1 cellular context compared by ENCODE assay signal in the genomic region with DNA sequence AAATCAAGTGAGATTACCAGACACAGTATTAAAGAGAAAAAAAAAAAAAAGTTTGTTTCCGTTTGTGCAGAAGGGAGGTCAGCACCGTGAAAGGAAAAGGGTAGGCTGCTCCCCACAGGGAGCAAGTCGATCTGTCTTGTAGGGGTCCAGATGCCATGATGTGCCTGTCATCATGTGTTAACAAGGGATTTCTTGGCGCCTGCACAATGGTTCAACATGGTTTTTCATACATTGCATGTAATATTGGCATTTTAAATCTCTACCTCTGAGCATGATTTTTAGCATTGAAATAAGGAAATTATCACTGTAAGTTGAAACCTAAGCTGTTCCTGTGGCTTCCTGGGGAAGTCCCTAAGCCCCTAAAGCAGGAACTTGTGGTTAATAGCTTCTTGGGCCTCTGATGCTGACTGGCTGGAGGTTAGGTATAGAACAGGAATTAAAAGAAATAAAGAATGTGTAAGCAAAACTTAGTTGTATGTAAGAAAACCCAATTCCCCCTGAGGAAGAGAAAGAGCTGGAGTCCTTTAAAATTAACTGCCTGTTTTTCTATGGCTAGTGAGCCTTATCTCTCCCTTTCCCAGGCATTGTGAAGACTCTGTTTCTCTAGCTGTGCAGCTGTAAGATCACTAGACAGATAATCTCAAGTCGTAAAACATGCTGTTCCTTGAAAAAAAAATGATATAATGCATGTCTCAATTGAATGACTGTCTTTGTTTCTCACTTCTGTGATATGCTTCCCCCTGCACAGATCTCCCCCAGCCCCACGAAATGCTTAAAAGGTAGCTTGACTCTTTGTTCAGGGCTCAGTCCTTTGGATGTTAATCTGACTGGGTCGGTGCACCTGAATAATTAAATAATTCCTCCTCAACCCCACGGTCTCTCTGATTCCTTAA.
TF ChIP-seq lines count a peak whose summit lies in the region.

No MANE protein-coding gene starts in this region.

TF ChIP-seq in HEK293, 187 proteins besides CTCF, POLR2A, EP300 and RAD21 (continued from another document):
- TF ChIP-seq, protein P1, sequence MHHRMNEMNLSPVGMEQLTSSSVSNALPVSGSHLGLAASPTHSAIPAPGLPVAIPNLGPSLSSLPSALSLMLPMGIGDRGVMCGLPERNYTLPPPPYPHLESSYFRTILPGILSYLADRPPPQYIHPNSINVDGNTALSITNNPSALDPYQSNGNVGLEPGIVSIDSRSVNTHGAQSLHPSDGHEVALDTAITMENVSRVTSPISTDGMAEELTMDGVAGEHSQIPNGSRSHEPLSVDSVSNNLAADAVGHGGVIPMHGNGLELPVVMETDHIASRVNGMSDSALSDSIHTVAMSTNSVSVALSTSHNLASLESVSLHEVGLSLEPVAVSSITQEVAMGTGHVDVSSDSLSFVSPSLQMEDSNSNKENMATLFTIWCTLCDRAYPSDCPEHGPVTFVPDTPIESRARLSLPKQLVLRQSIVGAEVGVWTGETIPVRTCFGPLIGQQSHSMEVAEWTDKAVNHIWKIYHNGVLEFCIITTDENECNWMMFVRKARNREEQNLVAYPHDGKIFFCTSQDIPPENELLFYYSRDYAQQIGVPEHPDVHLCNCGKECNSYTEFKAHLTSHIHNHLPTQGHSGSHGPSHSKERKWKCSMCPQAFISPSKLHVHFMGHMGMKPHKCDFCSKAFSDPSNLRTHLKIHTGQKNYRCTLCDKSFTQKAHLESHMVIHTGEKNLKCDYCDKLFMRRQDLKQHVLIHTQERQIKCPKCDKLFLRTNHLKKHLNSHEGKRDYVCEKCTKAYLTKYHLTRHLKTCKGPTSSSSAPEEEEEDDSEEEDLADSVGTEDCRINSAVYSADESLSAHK (tag by site-specific recombination; IDR thresholded peaks at IDR 0.05), result no peak
- TF ChIP-seq YY1 (tag by site-specific recombination; IDR thresholded peaks at IDR 0.05) (no peak), ZBTB8A (tag by site-specific recombination; IDR thresholded peaks at IDR 0.05) (no peak), ZNF830 (tag by site-specific recombination; IDR thresholded peaks at IDR 0.05; ENCODE audit: low read depth) (no peak), ZNF791 (tag by site-specific recombination; IDR thresholded peaks at IDR 0.05) (no peak), ZNF324 (tag by site-specific recombination; IDR thresholded peaks at IDR 0.05) (no peak), ZNF335 (tag by site-specific recombination; conservative IDR thresholded peaks at IDR 0.05) (peak; percentile 63), ZBTB48 (tag by site-specific recombination; IDR thresholded peaks at IDR 0.05) (no peak), ZNF548 (tag by site-specific recombination; IDR thresholded peaks at IDR 0.05) (no peak)
- TF ChIP-seq, protein P2, sequence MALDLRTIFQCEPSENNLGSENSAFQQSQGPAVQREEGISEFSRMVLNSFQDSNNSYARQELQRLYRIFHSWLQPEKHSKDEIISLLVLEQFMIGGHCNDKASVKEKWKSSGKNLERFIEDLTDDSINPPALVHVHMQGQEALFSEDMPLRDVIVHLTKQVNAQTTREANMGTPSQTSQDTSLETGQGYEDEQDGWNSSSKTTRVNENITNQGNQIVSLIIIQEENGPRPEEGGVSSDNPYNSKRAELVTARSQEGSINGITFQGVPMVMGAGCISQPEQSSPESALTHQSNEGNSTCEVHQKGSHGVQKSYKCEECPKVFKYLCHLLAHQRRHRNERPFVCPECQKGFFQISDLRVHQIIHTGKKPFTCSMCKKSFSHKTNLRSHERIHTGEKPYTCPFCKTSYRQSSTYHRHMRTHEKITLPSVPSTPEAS (tag by site-specific recombination; IDR thresholded peaks at IDR 0.05), result no peak
- TF ChIP-seq, protein P3, sequence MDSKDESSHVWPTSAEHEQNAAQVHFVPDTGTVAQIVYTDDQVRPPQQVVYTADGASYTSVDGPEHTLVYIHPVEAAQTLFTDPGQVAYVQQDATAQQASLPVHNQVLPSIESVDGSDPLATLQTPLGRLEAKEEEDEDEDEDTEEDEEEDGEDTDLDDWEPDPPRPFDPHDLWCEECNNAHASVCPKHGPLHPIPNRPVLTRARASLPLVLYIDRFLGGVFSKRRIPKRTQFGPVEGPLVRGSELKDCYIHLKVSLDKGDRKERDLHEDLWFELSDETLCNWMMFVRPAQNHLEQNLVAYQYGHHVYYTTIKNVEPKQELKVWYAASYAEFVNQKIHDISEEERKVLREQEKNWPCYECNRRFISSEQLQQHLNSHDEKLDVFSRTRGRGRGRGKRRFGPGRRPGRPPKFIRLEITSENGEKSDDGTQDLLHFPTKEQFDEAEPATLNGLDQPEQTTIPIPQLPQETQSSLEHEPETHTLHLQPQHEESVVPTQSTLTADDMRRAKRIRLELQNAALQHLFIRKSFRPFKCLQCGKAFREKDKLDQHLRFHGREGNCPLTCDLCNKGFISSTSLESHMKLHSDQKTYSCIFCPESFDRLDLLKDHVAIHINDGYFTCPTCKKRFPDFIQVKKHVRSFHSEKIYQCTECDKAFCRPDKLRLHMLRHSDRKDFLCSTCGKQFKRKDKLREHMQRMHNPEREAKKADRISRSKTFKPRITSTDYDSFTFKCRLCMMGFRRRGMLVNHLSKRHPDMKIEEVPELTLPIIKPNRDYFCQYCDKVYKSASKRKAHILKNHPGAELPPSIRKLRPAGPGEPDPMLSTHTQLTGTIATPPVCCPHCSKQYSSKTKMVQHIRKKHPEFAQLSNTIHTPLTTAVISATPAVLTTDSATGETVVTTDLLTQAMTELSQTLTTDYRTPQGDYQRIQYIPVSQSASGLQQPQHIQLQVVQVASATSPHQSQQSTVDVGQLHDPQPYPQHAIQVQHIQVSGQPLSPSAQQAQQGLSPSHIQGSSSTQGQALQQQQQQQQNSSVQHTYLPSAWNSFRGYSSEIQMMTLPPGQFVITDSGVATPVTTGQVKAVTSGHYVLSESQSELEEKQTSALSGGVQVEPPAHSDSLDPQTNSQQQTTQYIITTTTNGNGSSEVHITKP (tag by site-specific recombination; IDR thresholded peaks at IDR 0.05), result no peak
TF ChIP-seq in HEK293: peak in this region for 3.
